In genomic region chr13:85497652-85498051, GRCh38 we compare ENCODE assay signal across 13 cellular contexts.
A peak's percentile ranks its signal among the peaks of the same experiment; 100 is the strongest.
DNase-seq lines count a peak whose midpoint lies in the region; ATAC-seq and TF ChIP-seq lines count a peak whose summit lies in the region.
"Had no signal": no experiment of that assay in that cellular context is flagged by ENCODE, and none has a peak within 500 bp of the region (broad histone marks: within the 10 kb centered on the region; RNA-seq: fewer than 3 reads in every experiment).

No MANE protein-coding gene starts in this region.

- no peaks in the 10 kb centered on the region for H4K20me1 ChIP-seq in mammary epithelial cell (ENCODE audit: insufficient read depth, low read length)

- no peaks in the 10 kb centered on the region for H3K9me3 ChIP-seq in mammary epithelial cell (replicated peaks; ENCODE audit: insufficient read depth, low read length)
- no peaks in the 10 kb centered on the region for H3K9me3 ChIP-seq in left lung

- H3K27me3 ChIP-seq in mammary epithelial cell (ENCODE audit: insufficient read depth, low read length) (no peaks in the 10 kb centered on the region), left lung (no peaks in the 10 kb centered on the region)
- H3K27me3 ChIP-seq: hepatocyte had no signal

- H3K27ac ChIP-seq in mammary epithelial cell (ENCODE audit: insufficient read depth, low read depth, low read length) = no peak overlapping the region
- H3K27ac ChIP-seq in left lung = no peak overlapping the region
- H3K27ac ChIP-seq: hepatocyte had no signal

- POLR2A ChIA-PET in HEK293T (lab: Yijun Ruan, JAX) = no interaction called here

- H3K9ac ChIP-seq in mammary epithelial cell (ENCODE audit: insufficient read depth, low read length) = no peak overlapping the region

- BruUV-seq in mammary epithelial cell (replicated peaks; lab: Mats Ljungman, UMichigan) = no TSS peak

- TF ChIP-seq CTCF in AG10803 (conservative IDR thresholded peaks at IDR 0.05; ENCODE audit: low read length) (no peak), mammary epithelial cell (conservative IDR thresholded peaks at IDR 0.05 in 1 of 2, IDR thresholded peaks at IDR 0.05 in 1 of 2; ENCODE audit: extremely low read depth in 1 of 2, insufficient read depth in 1 of 2, low read depth in 1 of 2, low read length in 2 of 2) (no peak), left lung (IDR thresholded peaks at IDR 0.05) (no peak)

- ATAC-seq in left lung (peak; percentile 70), HG03354 (IDR thresholded peaks at IDR 0.05; ENCODE audit: poor library complexity, severe bottlenecking, unreplicated experiment) (no peak)
- ATAC-seq: activated T-helper 17 cell treated with anti-CD3 and anti-CD28 coated beads, Interleukin-2, amount 50 U/mL, for 72 hours had no signal

- dilution Hi-C loops in mammary epithelial cell (cut with HindIII; ENCODE audit: low sequenced_read_pairs) = no loop called here

- H3K4me2 ChIP-seq in mammary epithelial cell (ENCODE audit: insufficient read depth, low read depth, low read length) = peak overlapping the region; percentile 43
- H3K4me2 ChIP-seq: hepatocyte had no signal

- H3K4me1 ChIP-seq in mammary epithelial cell (ENCODE audit: insufficient read depth, low read length) (peaks cover 16% of the 10 kb centered on the region), left lung (no peaks in the 10 kb centered on the region)

- no peak overlapping the region for H3K4me3 ChIP-seq in AG10803 (ENCODE audit: low read length)
- no peak overlapping the region for H3K4me3 ChIP-seq in mammary epithelial cell (replicated peaks in 1 of 3; ENCODE audit: insufficient read depth in 1 of 3, low read depth in 2 of 3, low read length in 3 of 3)
- no peak overlapping the region for H3K4me3 ChIP-seq in left lung
- H3K4me3 ChIP-seq: hepatocyte had no signal

- intact Hi-C loops in mammary epithelial cell (cut with micrococcal nuclease) (no loop called here), left lung (cut with DNase I) (no loop called here), head of caudate nucleus (cut with DNase I) (no loop called here)

- no peak overlapping the region for H2AFZ ChIP-seq in mammary epithelial cell (ENCODE audit: low read depth, low read length)
- H2AFZ ChIP-seq: hepatocyte had no signal

- in situ Hi-C loops in mammary epithelial cell (cut with MboI; ENCODE audit: low sequenced_read_pairs in 2 of 2) = no loop called here

- CTCF ChIA-PET in mammary epithelial cell (lab: Charles Lee; ENCODE audit: low non-redundant PET) (no interaction called here), HEK293T (lab: Yijun Ruan, JAX) (interaction anchor here (0.6 kb wide), 1 partner anchor 359 kb away, joined by 3 read pairs; no protein-coding TSS in a partner anchor)

- DNase-seq in AG10803 (ENCODE audit: low read depth) (peak; percentile 83), LHCN-M2 (ENCODE audit: low read depth) (peak; percentile 35), mammary epithelial cell (peak; percentile 88), left lung (no peak), HEK293T (ENCODE audit: extremely low spot score) (no peak), head of caudate nucleus (no peak), GM19238 (ENCODE audit: insufficient read length, low spot score) (no peak)
- DNase-seq: activated CD4-positive, CD25-positive, alpha-beta regulatory T cell treated with anti-CD3 and anti-CD28 coated beads, Interleukin-2, amount 50 U/mL, for 72 hours; CD4-positive, CD25-positive, alpha-beta regulatory T cell; mesendoderm had no signal

- H3K36me3 ChIP-seq in mammary epithelial cell (ENCODE audit: insufficient read depth, low read length) (no peaks in the 10 kb centered on the region), left lung (no peaks in the 10 kb centered on the region)

- no peaks in the 10 kb centered on the region for H3K79me2 ChIP-seq in mammary epithelial cell (ENCODE audit: insufficient read depth, low read length)
- H3K79me2 ChIP-seq: hepatocyte had no signal

- WGBS in mammary epithelial cell (ENCODE audit: low coverage, missing lambda C conversion rate) = 3% methylated on average over 2 of the region's 2 CpGs

TF ChIP-seq in HEK293T, 16 proteins besides CTCF, POLR2A, EP300 and RAD21:
- no peak for TF ChIP-seq HDGF (IDR thresholded peaks at IDR 0.05; ENCODE audit: borderline replicate concordance)
- no peak for TF ChIP-seq ELF4 (IDR thresholded peaks at IDR 0.05)
- TF ChIP-seq L3MBTL2 (conservative IDR thresholded peaks at IDR 0.05) = no peak
- TF ChIP-seq TARDBP (IDR thresholded peaks at IDR 0.05) = no peak
- TF ChIP-seq FOXA1 (IDR thresholded peaks at IDR 0.05) = no peak
- no peak for TF ChIP-seq FOXM1 (IDR thresholded peaks at IDR 0.05; ENCODE audit: borderline replicate concordance)
- TF ChIP-seq SP1 (IDR thresholded peaks at IDR 0.05) = no peak
- TF ChIP-seq FOXK2 (IDR thresholded peaks at IDR 0.05) = no peak
- TF ChIP-seq BHLHE40 (IDR thresholded peaks at IDR 0.05; ENCODE audit: borderline replicate concordance) = no peak

Comparison
In these comparisons a context has a peak if more than half of its experiments do, and no peak if none do; other contexts are left out.
1. DNase-seq: peak in AG10803 (single experiment), LHCN-M2 (single experiment) and mammary epithelial cell (single experiment); none in left lung (0 of 2), HEK293T (single experiment), head of caudate nucleus (0 of 42) and GM19238 (single experiment).